ENCODE assay signal across 1 cellular context in genomic region chr1:51863384-51863783, GRCh38.
TF ChIP-seq lines count a peak whose summit lies in the region.

No MANE protein-coding gene starts in this region.

TF ChIP-seq in GM12878, 131 proteins besides CTCF, POLR2A, EP300 and RAD21 (continued from another document and continues in another):
- no peak for TF ChIP-seq PRDM15 (CRISPR knock-in tag; IDR thresholded peaks at IDR 0.05)
- peak; percentile 71; the same call in 1 of the 2 replicates for TF ChIP-seq NFIC (IDR thresholded peaks at IDR 0.05; ENCODE audit: low read depth, low read length)
- peak; percentile 94 for TF ChIP-seq IKZF2 (IDR thresholded peaks at IDR 0.05)
- TF ChIP-seq SIX5 (IDR thresholded peaks at IDR 0.05; ENCODE audit: low read depth, low read length, severe bottlenecking), result no peak
- TF ChIP-seq ATF3 (IDR thresholded peaks at IDR 0.05; ENCODE audit: borderline replicate concordance, extremely low read depth, low read depth, low read length), result no peak
- TF ChIP-seq MTA3 (IDR thresholded peaks at IDR 0.05; ENCODE audit: borderline replicate concordance, low read length), result peak; percentile 28; the same call in 1 of the 2 replicates
- 0 out of 2 replicates have a peak, but pooled peaks have one; percentile 6 for TF ChIP-seq ZNF217 (IDR thresholded peaks at IDR 0.05)
- TF ChIP-seq RAD51 (IDR thresholded peaks at IDR 0.05), result no peak
- TF ChIP-seq IKZF1 (conservative IDR thresholded peaks at IDR 0.05), result peak; percentile 83
- no peak for TF ChIP-seq SP1 (IDR thresholded peaks at IDR 0.05; ENCODE audit: low read depth, low read length)
- no peak for TF ChIP-seq USF1 (IDR thresholded peaks at IDR 0.05; ENCODE audit: borderline replicate concordance, extremely low read length, insufficient read depth, low read depth, low read length)
- TF ChIP-seq BCL11A (IDR thresholded peaks at IDR 0.05; ENCODE audit: low read depth, low read length), result peak; percentile 42; the same call in 1 of the 2 replicates
- TF ChIP-seq ZZZ3 (IDR thresholded peaks at IDR 0.05; ENCODE audit: control insufficient read depth, insufficient read length, low read depth), result no peak
- TF ChIP-seq NFYA (IDR thresholded peaks at IDR 0.05; ENCODE audit: borderline replicate concordance, low read depth, low read length), result no peak
- TF ChIP-seq RELB (IDR thresholded peaks at IDR 0.05; ENCODE audit: low read depth), result peak; percentile 76
- TF ChIP-seq LARP7 (IDR thresholded peaks at IDR 0.05), result no peak
- no peak for TF ChIP-seq NFXL1 (IDR thresholded peaks at IDR 0.05; ENCODE audit: borderline replicate concordance)
- no peak for TF ChIP-seq SMARCA5 (IDR thresholded peaks at IDR 0.05)
- TF ChIP-seq KLF5 (IDR thresholded peaks at IDR 0.05; ENCODE audit: partially characterized antibody), result no peak
- TF ChIP-seq ESRRA (IDR thresholded peaks at IDR 0.05; ENCODE audit: low read length), result no peak
- TF ChIP-seq NR2C1 (IDR thresholded peaks at IDR 0.05), result no peak
- TF ChIP-seq RCOR1 (conservative IDR thresholded peaks at IDR 0.05; ENCODE audit: low read depth, low read length), result no peak
- TF ChIP-seq ZNF274 (IDR thresholded peaks at IDR 0.05; ENCODE audit: insufficient read depth, insufficient read length), result no peak
- TF ChIP-seq TARDBP (IDR thresholded peaks at IDR 0.05; ENCODE audit: borderline replicate concordance), result no peak
- TF ChIP-seq STAT3 (IDR thresholded peaks at IDR 0.05; ENCODE audit: low read depth, low read length), result no peak
- TF ChIP-seq ZNF384 (IDR thresholded peaks at IDR 0.05; ENCODE audit: borderline replicate concordance, low read depth, low read length), result no peak
- no peak for TF ChIP-seq HDAC6 (IDR thresholded peaks at IDR 0.05; ENCODE audit: unreplicated experiment)
- no peak for TF ChIP-seq TCF3 (IDR thresholded peaks at IDR 0.05; ENCODE audit: borderline replicate concordance, insufficient read depth, low read depth, low read length)
- no peak for TF ChIP-seq ZBTB33 (IDR thresholded peaks at IDR 0.05)
- no peak for TF ChIP-seq FOXK2 (IDR thresholded peaks at IDR 0.05)
- TF ChIP-seq ETV6 (conservative IDR thresholded peaks at IDR 0.05 in 1 of 2, IDR thresholded peaks at IDR 0.05 in 1 of 2; ENCODE audit: borderline replicate concordance in 1 of 2, low read depth in 1 of 2), result peak in 1 of 2 experiments; percentile 51; a peak in 1 of 4 replicates
- peak; percentile 23; the same call in 1 of the 2 replicates for TF ChIP-seq GABPA (IDR thresholded peaks at IDR 0.05; ENCODE audit: low read depth)
- TF ChIP-seq ATF2 (IDR thresholded peaks at IDR 0.05; ENCODE audit: low read length), result peak; percentile 86
- peak; percentile 26; the same call in 1 of the 2 replicates for TF ChIP-seq PKNOX1 (IDR thresholded peaks at IDR 0.05)
- no peak for TF ChIP-seq RBBP5 (conservative IDR thresholded peaks at IDR 0.05)
- TF ChIP-seq ZBTB11 (CRISPR knock-in tag; IDR thresholded peaks at IDR 0.05), result no peak
- TF ChIP-seq ZNF622 (IDR thresholded peaks at IDR 0.05), result no peak
- TF ChIP-seq KDM1A (IDR thresholded peaks at IDR 0.05; ENCODE audit: borderline replicate concordance), result no peak
- TF ChIP-seq CBX5 (IDR thresholded peaks at IDR 0.05; ENCODE audit: low read depth), result no peak
- TF ChIP-seq EGR1 (IDR thresholded peaks at IDR 0.05; ENCODE audit: borderline replicate concordance in 1 of 2, low read depth in 2 of 2, low read length in 2 of 2), result no peak
- TF ChIP-seq MAX (IDR thresholded peaks at IDR 0.05; ENCODE audit: low read depth, low read length), result no peak
- no peak for TF ChIP-seq CBX3 (IDR thresholded peaks at IDR 0.05; ENCODE audit: borderline replicate concordance, low read depth)
- no peak for TF ChIP-seq YY1 (IDR thresholded peaks at IDR 0.05; ENCODE audit: low read depth, low read length)
- TF ChIP-seq TCF7 (IDR thresholded peaks at IDR 0.05; ENCODE audit: borderline replicate concordance), result no peak
- 0 out of 2 replicates have a peak, but pooled peaks have one; percentile 33 for TF ChIP-seq PML (IDR thresholded peaks at IDR 0.05; ENCODE audit: low read length)
- TF ChIP-seq MEF2A (IDR thresholded peaks at IDR 0.05; ENCODE audit: insufficient read depth, low read depth, low read length), result peak; percentile 42; the same call in 1 of the 2 replicates
- TF ChIP-seq ZSCAN29 (IDR thresholded peaks at IDR 0.05), result no peak
- TF ChIP-seq HDGF (IDR thresholded peaks at IDR 0.05), result no peak
- no peak for TF ChIP-seq ASH2L (IDR thresholded peaks at IDR 0.05; ENCODE audit: borderline replicate concordance, low read depth)
- no peak for TF ChIP-seq EZH2 (IDR thresholded peaks at IDR 0.05; ENCODE audit: borderline replicate concordance, control insufficient read depth, low read depth, low read length)
- no peak for TF ChIP-seq SMAD1 (IDR thresholded peaks at IDR 0.05; ENCODE audit: low read depth, partially characterized antibody)
- no peak for TF ChIP-seq E4F1 (IDR thresholded peaks at IDR 0.05; ENCODE audit: borderline replicate concordance, partially characterized antibody)
- TF ChIP-seq TBL1XR1 (IDR thresholded peaks at IDR 0.05; ENCODE audit: low read depth, low read length), result no peak
